2 cellular contexts compared by ENCODE assay signal in the genomic region with DNA sequence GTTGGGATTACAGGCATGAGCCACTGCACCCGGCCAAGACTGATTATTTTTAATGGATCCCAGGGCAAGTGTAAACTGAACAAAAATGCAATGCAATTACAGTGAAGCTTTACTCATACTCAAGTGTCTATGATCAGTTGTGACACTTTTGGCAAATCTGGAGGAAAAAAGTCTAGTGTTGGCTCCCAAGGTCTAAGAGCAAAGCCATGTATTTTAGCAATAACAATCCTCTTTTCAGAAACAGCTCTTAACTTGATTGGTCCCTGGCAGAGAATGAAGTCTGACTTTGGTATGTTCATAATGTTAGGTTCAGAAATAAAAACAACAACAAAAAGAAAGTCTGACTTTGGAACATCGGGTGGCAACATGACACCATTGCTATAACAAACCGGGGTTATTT.
TF ChIP-seq lines count a peak whose summit lies in the region.

No MANE protein-coding gene starts in this region.

TF ChIP-seq in SK-N-SH treated with all-trans-retinoic acid at 6 μM for 48 hours, 23 proteins besides CTCF, POLR2A, EP300 and RAD21 (continued from another document):
- TF ChIP-seq BACH2 (CRISPR knock-in tag; IDR thresholded peaks at IDR 0.05; ENCODE audit: borderline replicate concordance): no peak
- no peak for TF ChIP-seq PPARA (CRISPR knock-in tag; IDR thresholded peaks at IDR 0.05; ENCODE audit: borderline replicate concordance)
- no peak for TF ChIP-seq TOX (CRISPR knock-in tag; IDR thresholded peaks at IDR 0.05; ENCODE audit: borderline replicate concordance)

TF ChIP-seq in SK-N-SH, 30 proteins besides CTCF, POLR2A, EP300 and RAD21 (continued from another document):
- TF ChIP-seq FOXM1 (IDR thresholded peaks at IDR 0.05; ENCODE audit: low read depth): no peak
- TF ChIP-seq NFIC (IDR thresholded peaks at IDR 0.05; ENCODE audit: borderline replicate concordance): no peak
- TF ChIP-seq MXI1 (IDR thresholded peaks at IDR 0.05; ENCODE audit: low read depth, low read length): no peak
- TF ChIP-seq, protein P1, sequence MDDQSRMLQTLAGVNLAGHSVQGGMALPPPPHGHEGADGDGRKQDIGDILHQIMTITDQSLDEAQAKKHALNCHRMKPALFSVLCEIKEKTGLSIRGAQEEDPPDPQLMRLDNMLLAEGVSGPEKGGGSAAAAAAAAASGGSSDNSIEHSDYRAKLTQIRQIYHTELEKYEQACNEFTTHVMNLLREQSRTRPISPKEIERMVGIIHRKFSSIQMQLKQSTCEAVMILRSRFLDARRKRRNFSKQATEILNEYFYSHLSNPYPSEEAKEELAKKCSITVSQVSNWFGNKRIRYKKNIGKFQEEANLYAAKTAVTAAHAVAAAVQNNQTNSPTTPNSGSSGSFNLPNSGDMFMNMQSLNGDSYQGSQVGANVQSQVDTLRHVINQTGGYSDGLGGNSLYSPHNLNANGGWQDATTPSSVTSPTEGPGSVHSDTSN (IDR thresholded peaks at IDR 0.05): no peak
- TF ChIP-seq, protein P2, sequence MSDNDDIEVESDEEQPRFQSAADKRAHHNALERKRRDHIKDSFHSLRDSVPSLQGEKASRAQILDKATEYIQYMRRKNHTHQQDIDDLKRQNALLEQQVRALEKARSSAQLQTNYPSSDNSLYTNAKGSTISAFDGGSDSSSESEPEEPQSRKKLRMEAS (IDR thresholded peaks at IDR 0.05; ENCODE audit: low read depth): no peak
- no peak for TF ChIP-seq RCOR1 (IDR thresholded peaks at IDR 0.05; ENCODE audit: low read length)
- TF ChIP-seq JUND (IDR thresholded peaks at IDR 0.05): no peak
- TF ChIP-seq, protein P3, sequence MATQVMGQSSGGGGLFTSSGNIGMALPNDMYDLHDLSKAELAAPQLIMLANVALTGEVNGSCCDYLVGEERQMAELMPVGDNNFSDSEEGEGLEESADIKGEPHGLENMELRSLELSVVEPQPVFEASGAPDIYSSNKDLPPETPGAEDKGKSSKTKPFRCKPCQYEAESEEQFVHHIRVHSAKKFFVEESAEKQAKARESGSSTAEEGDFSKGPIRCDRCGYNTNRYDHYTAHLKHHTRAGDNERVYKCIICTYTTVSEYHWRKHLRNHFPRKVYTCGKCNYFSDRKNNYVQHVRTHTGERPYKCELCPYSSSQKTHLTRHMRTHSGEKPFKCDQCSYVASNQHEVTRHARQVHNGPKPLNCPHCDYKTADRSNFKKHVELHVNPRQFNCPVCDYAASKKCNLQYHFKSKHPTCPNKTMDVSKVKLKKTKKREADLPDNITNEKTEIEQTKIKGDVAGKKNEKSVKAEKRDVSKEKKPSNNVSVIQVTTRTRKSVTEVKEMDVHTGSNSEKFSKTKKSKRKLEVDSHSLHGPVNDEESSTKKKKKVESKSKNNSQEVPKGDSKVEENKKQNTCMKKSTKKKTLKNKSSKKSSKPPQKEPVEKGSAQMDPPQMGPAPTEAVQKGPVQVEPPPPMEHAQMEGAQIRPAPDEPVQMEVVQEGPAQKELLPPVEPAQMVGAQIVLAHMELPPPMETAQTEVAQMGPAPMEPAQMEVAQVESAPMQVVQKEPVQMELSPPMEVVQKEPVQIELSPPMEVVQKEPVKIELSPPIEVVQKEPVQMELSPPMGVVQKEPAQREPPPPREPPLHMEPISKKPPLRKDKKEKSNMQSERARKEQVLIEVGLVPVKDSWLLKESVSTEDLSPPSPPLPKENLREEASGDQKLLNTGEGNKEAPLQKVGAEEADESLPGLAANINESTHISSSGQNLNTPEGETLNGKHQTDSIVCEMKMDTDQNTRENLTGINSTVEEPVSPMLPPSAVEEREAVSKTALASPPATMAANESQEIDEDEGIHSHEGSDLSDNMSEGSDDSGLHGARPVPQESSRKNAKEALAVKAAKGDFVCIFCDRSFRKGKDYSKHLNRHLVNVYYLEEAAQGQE (IDR thresholded peaks at IDR 0.05; ENCODE audit: low read depth, low read length): no peak
- TF ChIP-seq CHD2 (IDR thresholded peaks at IDR 0.05; ENCODE audit: low read length, partially characterized antibody): no peak
